In genomic region chr20:32772046-32772445, GRCh38 we compare ENCODE assay signal across 25 cellular contexts. TPM values are rescaled to one million over a fixed set of nuclear protein-coding genes. Genes with fewer than 3 reads are reported as not detected.
DNase-seq lines count a peak whose midpoint lies in the region; ATAC-seq, FAIRE-seq and TF ChIP-seq lines count a peak whose summit lies in the region.
"Had no signal": no experiment of that assay in that cellular context is flagged by ENCODE, and none has a peak within 500 bp of the region (broad histone marks: within the 10 kb centered on the region; RNA-seq: fewer than 3 reads in every experiment).

No MANE protein-coding gene starts in this region.

- H4K20me1 ChIP-seq in HepG2 (ENCODE audit: insufficient read depth, low read length): no peaks in the 10 kb centered on the region

- TF ChIP-seq EP300 in HepG2 (IDR thresholded peaks at IDR 0.05; ENCODE audit: low read depth in 2 of 2, low read length in 2 of 2) (peak in 1 of 2 experiments; percentile 37; a peak in 1 of 4 replicates), HepG2 (CRISPR knock-in tag; IDR thresholded peaks at IDR 0.05; ENCODE audit: borderline replicate concordance) (no peak)

- H3K9me3 ChIP-seq in HepG2 (ENCODE audit: low read length) (no peaks in the 10 kb centered on the region), right lobe of liver (no peaks in the 10 kb centered on the region)
- H3K9me3 ChIP-seq: mucosa of descending colon, ovary, thoracic aorta had no signal

- H3K27me3 ChIP-seq in HepG2 (ENCODE audit: control insufficient read depth in 1 of 2, insufficient read depth in 2 of 2, low read length in 2 of 2): no peaks in the 10 kb centered on the region
- no peaks in the 10 kb centered on the region for H3K27me3 ChIP-seq in right lobe of liver
- H3K27me3 ChIP-seq: ovary had no signal

- H3K4me1 ChIP-seq in HepG2 (ENCODE audit: insufficient read depth, low read length): peaks cover 46% of the 10 kb centered on the region
- H3K4me1 ChIP-seq in right lobe of liver: peaks cover 0 to 5% (median 0%) of the 10 kb centered on the region in 4 donors

- POLR2A ChIA-PET in HepG2 (lab: Yijun Ruan, JAX): no interaction called here

- in situ Hi-C loops in HepG2 (cut with HindIII; ENCODE audit: extremely low pct_ligation_motif_present, low pct_unique_long_range_greater_than_20kb): loop anchor here (25.0 kb wide), 1 partner anchor 260 kb away; no protein-coding TSS in a partner anchor

- H3K79me2 ChIP-seq in HepG2 (ENCODE audit: insufficient read depth, low read length): no peaks in the 10 kb centered on the region

- TF ChIP-seq CTCF in HepG2 (CRISPR knock-in tag; IDR thresholded peaks at IDR 0.05) (no peak), right lobe of liver (IDR thresholded peaks at IDR 0.05) (no peak)

- H3K4me3 ChIP-seq in HepG2 (replicated peaks in 1 of 3; ENCODE audit: insufficient read depth in 1 of 3, low read depth in 2 of 3, low read length in 3 of 3) (no peak overlapping the region), right lobe of liver (no peak overlapping the region)
- H3K4me3 ChIP-seq: mucosa of descending colon, ovary, thoracic aorta had no signal

- peak; percentile 82 for FAIRE-seq in HepG2 (lab: Jason Lieb, UNC)
- FAIRE-seq: GM12892, small intestine, TTC549 had no signal

- no TSS peak for BruUV-seq in HepG2 (replicated peaks; lab: Mats Ljungman, UMichigan)

- H3K27ac ChIP-seq in HepG2 (ENCODE audit: extremely low read length, insufficient read depth, low read length) (peak overlapping the region; percentile 1), right lobe of liver (no peak overlapping the region)
- H3K27ac ChIP-seq: C4-2B, HL-60, ovary, RWPE1, thoracic aorta had no signal

- intact Hi-C loops in HepG2 (cut with micrococcal nuclease; ENCODE audit: unreplicated experiment): loop anchor here (10.0 kb wide), 1 partner anchor 247 kb away; no protein-coding TSS in a partner anchor
- intact Hi-C loops in right lobe of liver (cut with DNase I): no loop called here
- intact Hi-C loops in cardiac septum (cut with DNase I): loop anchor here (10.0 kb wide), 1 partner anchor 247 kb away; no protein-coding TSS in a partner anchor

- DNase-seq in HepG2 (ENCODE audit: low spot score) (peak; percentile 84), right lobe of liver (no peak), NCI-H2227 treated with DMSO at 0.1 percent for 48 hours (lab: John Stamatoyannopoulos, UW) (peak; percentile 34), cardiac septum (ENCODE audit: low spot score) (no peak), COLO829 (ENCODE audit: low spot score) (no peak), NCI-H128 (lab: John Stamatoyannopoulos, UW; ENCODE audit: unreplicated experiment) (no peak)
- DNase-seq: activated CD4-positive, alpha-beta T cell treated with anti-CD3 and anti-CD28 coated beads, Interleukin-2, amount 50 U/mL, for 48 hours; HFFc6; mucosa of descending colon; NCI-H1092; NCI-H187 treated with DMSO at 0.1 percent for 48 hours; nephron progenitor cell; ovary; retina; small intestine had no signal

- CTCF ChIA-PET in HepG2 (lab: Yijun Ruan, JAX; ENCODE audit: low intra/inter-chr PET ratio, low total read pairs): no interaction called here

- no peak for TF ChIP-seq RAD21 in HepG2 (CRISPR knock-in tag; IDR thresholded peaks at IDR 0.05)

- WGBS in HepG2 (ENCODE audit: low lambda C conversion rate): 43% methylated on average over 3 of the region's 3 CpGs
- WGBS in right lobe of liver (ENCODE audit: insufficient coverage, low coverage, low lambda C conversion rate, missing lambda C conversion rate): 81% methylated on average over 3 of the region's 3 CpGs

- H3K9ac ChIP-seq in HepG2 (ENCODE audit: insufficient read depth, low read depth, low read length): no peak overlapping the region

- H3K36me3 ChIP-seq in HepG2 (replicated peaks in 1 of 2; ENCODE audit: control insufficient read depth in 1 of 2, insufficient read depth in 2 of 2, low read length in 2 of 2) (no peaks in the 10 kb centered on the region), right lobe of liver (no peaks in the 10 kb centered on the region)
- H3K36me3 ChIP-seq: ovary, thoracic aorta had no signal

- H2AFZ ChIP-seq in HepG2 (ENCODE audit: low read length): no peak overlapping the region

- H3K4me2 ChIP-seq in HepG2 (ENCODE audit: low read depth, low read length): 0 out of 2 replicates have a peak overlapping the region, but pooled peaks have one; percentile 2

- TF ChIP-seq POLR2A in HepG2 (IDR thresholded peaks at IDR 0.05; ENCODE audit: insufficient read depth in 1 of 2, low read depth in 2 of 2, low read length in 2 of 2) (no peak), right lobe of liver (IDR thresholded peaks at IDR 0.05) (no peak)

- ATAC-seq in HepG2 (peak; percentile 80), right lobe of liver (no peak), esophagus mucosa (peak; percentile 39), HG02973 (IDR thresholded peaks at IDR 0.05; ENCODE audit: unreplicated experiment) (no peak)
- ATAC-seq: activated CD4-positive, CD25-positive, alpha-beta regulatory T cell treated with anti-CD3 and anti-CD28 coated beads, Interleukin-2, amount 50 U/mL, for 24 hours; activated T-helper 17 cell treated with anti-CD3 and anti-CD28 coated beads, Interleukin-2, amount 50 U/mL, for 72 hours; mucosa of descending colon had no signal

RNA-seq across cellular contexts. Expression of gene DNMT3B, which starts 9.9 kb away (rescaled TPM):
- total RNA-seq in HepG2 (2016; rRNA removed; fragmentation: Illumina TruSeq; extraction: Trizol) (13.2 and 13.9 TPM in 2 replicates), right lobe of liver (under 1 TPM; 0.43 to 0.88 (median 0.65) TPM), esophagus mucosa (0.84 TPM), cardiac septum (0.62 TPM)
- total RNA-seq in HepG2 (2016; cell fraction: cytosol; rRNA removed; fragmentation: Illumina TruSeq; extraction: Trizol; ENCODE audit: low read depth): 4.8 and 5.6 TPM in 2 replicates
- total RNA-seq in HepG2 (2016; cell fraction: insoluble cytoplasmic fraction; rRNA removed; fragmentation: Illumina TruSeq; extraction: Trizol): 12.3 and 14.0 TPM in 2 replicates
- total RNA-seq in HepG2 (2016; cell fraction: membrane; rRNA removed; fragmentation: Illumina TruSeq; extraction: Trizol): 7.7 TPM in 2 replicates
- total RNA-seq in HepG2 (2016; cell fraction: nucleus; rRNA removed; fragmentation: Illumina TruSeq; extraction: Trizol): 11.8 and 13.9 TPM in 2 replicates
- 3.8 and 4.5 TPM in 2 replicates for polyA plus RNA-seq in HepG2 (2011; rRNA removed)
- 2.1 and 2.3 TPM in 2 replicates for polyA plus RNA-seq in HepG2 (2011; cell fraction: cytosol; rRNA removed)
- 9.9 and 12.6 TPM in 2 replicates for polyA plus RNA-seq in HepG2 (2011; cell fraction: nucleus; rRNA removed)
- 2.3 and 4.4 TPM in 2 replicates for polyA plus RNA-seq in HepG2 (2012)
- polyA plus RNA-seq in HepG2 (2016; cell fraction: cytosol; fragmentation: Illumina TruSeq; extraction: Trizol; ENCODE audit: low read depth): 0.97 and 1.1 TPM in 2 replicates
- 12.3 and 14.5 TPM in 2 replicates for polyA plus RNA-seq in HepG2 (2016; cell fraction: insoluble cytoplasmic fraction; fragmentation: Illumina TruSeq; extraction: Trizol; ENCODE audit: low read depth)
- polyA plus RNA-seq in HepG2 (2016; cell fraction: membrane; fragmentation: Illumina TruSeq; extraction: Trizol; ENCODE audit: low read depth): 3.8 and 4.4 TPM in 2 replicates
- polyA plus RNA-seq in HepG2 (2016; cell fraction: nucleus; fragmentation: Illumina TruSeq; extraction: Trizol; ENCODE audit: insufficient read depth, low read depth): 27.6 and 29.8 TPM in 2 replicates
- 4.9 and 9.1 TPM in 2 replicates for polyA minus RNA-seq in HepG2 (2011; rRNA and poly(A)+ RNA removed; ENCODE audit: low replicate concordance)
- 1.8 and 2.3 TPM in 2 replicates for polyA minus RNA-seq in HepG2 (2011; cell fraction: cytosol; rRNA and poly(A)+ RNA removed)
- polyA minus RNA-seq in HepG2 (2011; cell fraction: nucleus; rRNA and poly(A)+ RNA removed): 2.6 and 3.0 TPM in 2 replicates

RNA-seq across cellular contexts. Expression of gene COMMD7, which starts 28.8 kb away (rescaled TPM):
- total RNA-seq in HepG2 (2016; rRNA removed; fragmentation: Illumina TruSeq; extraction: Trizol) (42.1 and 50.7 TPM in 2 replicates), right lobe of liver (10 to 100 TPM; 15.2 to 21.3 (median 18.6) TPM), esophagus mucosa (16.1 TPM), cardiac septum (36.5 TPM)
- total RNA-seq in HepG2 (2016; cell fraction: cytosol; rRNA removed; fragmentation: Illumina TruSeq; extraction: Trizol; ENCODE audit: low read depth): 43.5 and 46.2 TPM in 2 replicates
- 45.7 and 51.2 TPM in 2 replicates for total RNA-seq in HepG2 (2016; cell fraction: insoluble cytoplasmic fraction; rRNA removed; fragmentation: Illumina TruSeq; extraction: Trizol)
- 61.6 and 66.4 TPM in 2 replicates for total RNA-seq in HepG2 (2016; cell fraction: membrane; rRNA removed; fragmentation: Illumina TruSeq; extraction: Trizol)
- total RNA-seq in HepG2 (2016; cell fraction: nucleus; rRNA removed; fragmentation: Illumina TruSeq; extraction: Trizol): 18.5 and 21.3 TPM in 2 replicates
- 53.3 and 57.6 TPM in 2 replicates for polyA plus RNA-seq in HepG2 (2011; rRNA removed)
- polyA plus RNA-seq in HepG2 (2011; cell fraction: cytosol; rRNA removed): 43.6 and 53.1 TPM in 2 replicates
- 25.7 and 36.0 TPM in 2 replicates for polyA plus RNA-seq in HepG2 (2011; cell fraction: nucleus; rRNA removed)
- polyA plus RNA-seq in HepG2 (2012): 41.4 and 42.8 TPM in 2 replicates
- polyA plus RNA-seq in HepG2 (2016; cell fraction: cytosol; fragmentation: Illumina TruSeq; extraction: Trizol; ENCODE audit: low read depth): 58.9 and 74.1 TPM in 2 replicates
- polyA plus RNA-seq in HepG2 (2016; cell fraction: insoluble cytoplasmic fraction; fragmentation: Illumina TruSeq; extraction: Trizol; ENCODE audit: low read depth): 70.1 and 77.5 TPM in 2 replicates
- polyA plus RNA-seq in HepG2 (2016; cell fraction: membrane; fragmentation: Illumina TruSeq; extraction: Trizol; ENCODE audit: low read depth): 74.5 and 89.5 TPM in 2 replicates
- 54.8 and 59.1 TPM in 2 replicates for polyA plus RNA-seq in HepG2 (2016; cell fraction: nucleus; fragmentation: Illumina TruSeq; extraction: Trizol; ENCODE audit: insufficient read depth, low read depth)
- 21.5 and 39.2 TPM in 2 replicates for polyA minus RNA-seq in HepG2 (2011; rRNA and poly(A)+ RNA removed; ENCODE audit: low replicate concordance)
- polyA minus RNA-seq in HepG2 (2011; cell fraction: cytosol; rRNA and poly(A)+ RNA removed): 16.5 and 16.9 TPM in 2 replicates
- 9.7 and 13.8 TPM in 2 replicates for polyA minus RNA-seq in HepG2 (2011; cell fraction: nucleus; rRNA and poly(A)+ RNA removed)

RNA-seq across cellular contexts. Expression of gene MAPRE1, which starts 47.7 kb away (rescaled TPM):
- 190 and 342 TPM in 2 replicates for total RNA-seq in HepG2 (2016; rRNA removed; fragmentation: Illumina TruSeq; extraction: Trizol)
- total RNA-seq in HepG2 (2016; cell fraction: cytosol; rRNA removed; fragmentation: Illumina TruSeq; extraction: Trizol; ENCODE audit: low read depth): 23.7 and 27.2 TPM in 2 replicates
- 187 and 334 TPM in 2 replicates for total RNA-seq in HepG2 (2016; cell fraction: insoluble cytoplasmic fraction; rRNA removed; fragmentation: Illumina TruSeq; extraction: Trizol)
- total RNA-seq in HepG2 (2016; cell fraction: membrane; rRNA removed; fragmentation: Illumina TruSeq; extraction: Trizol): 91.1 and 97.7 TPM in 2 replicates
- 103 and 108 TPM in 2 replicates for total RNA-seq in HepG2 (2016; cell fraction: nucleus; rRNA removed; fragmentation: Illumina TruSeq; extraction: Trizol)
- 62.1 and 76.0 TPM in 2 replicates for polyA plus RNA-seq in HepG2 (2011; rRNA removed)
- 51.6 and 80.9 TPM in 2 replicates for polyA plus RNA-seq in HepG2 (2011; cell fraction: cytosol; rRNA removed)
- 20.7 and 30.2 TPM in 2 replicates for polyA plus RNA-seq in HepG2 (2011; cell fraction: nucleus; rRNA removed)
- polyA plus RNA-seq in HepG2 (2012): 141 and 152 TPM in 2 replicates
- 28.5 and 29.5 TPM in 2 replicates for polyA plus RNA-seq in HepG2 (2016; cell fraction: cytosol; fragmentation: Illumina TruSeq; extraction: Trizol; ENCODE audit: low read depth)
- polyA plus RNA-seq in HepG2 (2016; cell fraction: insoluble cytoplasmic fraction; fragmentation: Illumina TruSeq; extraction: Trizol; ENCODE audit: low read depth): 374 and 399 TPM in 2 replicates
- polyA plus RNA-seq in HepG2 (2016; cell fraction: membrane; fragmentation: Illumina TruSeq; extraction: Trizol; ENCODE audit: low read depth): 73.8 and 81.9 TPM in 2 replicates
- 134 and 143 TPM in 2 replicates for polyA plus RNA-seq in HepG2 (2016; cell fraction: nucleus; fragmentation: Illumina TruSeq; extraction: Trizol; ENCODE audit: insufficient read depth, low read depth)
- polyA minus RNA-seq in HepG2 (2011; rRNA and poly(A)+ RNA removed; ENCODE audit: low replicate concordance): 44.6 and 56.4 TPM in 2 replicates
- 59.3 and 68.8 TPM in 2 replicates for polyA minus RNA-seq in HepG2 (2011; cell fraction: cytosol; rRNA and poly(A)+ RNA removed)
- polyA minus RNA-seq in HepG2 (2011; cell fraction: nucleus; rRNA and poly(A)+ RNA removed): 42.7 and 48.6 TPM in 2 replicates
- total RNA-seq in right lobe of liver: 10 to 100 TPM in 5 of 6 experiments, 1 to 10 TPM in 1; 7.9 to 26.8 (median 16.1) TPM
- 49.2 TPM for total RNA-seq in esophagus mucosa
- 71.7 TPM for total RNA-seq in cardiac septum

Comparison
In these comparisons a context has a peak if more than half of its experiments do, and no peak if none do; other contexts are left out.
1. ATAC-seq: peak in HepG2 (single experiment) and esophagus mucosa (single experiment); none in right lobe of liver (0 of 4) and HG02973 (single experiment).
2. DNase-seq: peak in HepG2 (single experiment) and NCI-H2227 treated with DMSO at 0.1 percent for 48 hours (single experiment); none in right lobe of liver (0 of 3), cardiac septum (single experiment), COLO829 (single experiment) and NCI-H128 (single experiment).
3. intact Hi-C loops: an anchor here in HepG2 (10.0 kb wide) and cardiac septum (10.0 kb wide); none called in right lobe of liver.